Comparison of ENCODE assay signal across 11 cellular contexts in the genomic region with DNA sequence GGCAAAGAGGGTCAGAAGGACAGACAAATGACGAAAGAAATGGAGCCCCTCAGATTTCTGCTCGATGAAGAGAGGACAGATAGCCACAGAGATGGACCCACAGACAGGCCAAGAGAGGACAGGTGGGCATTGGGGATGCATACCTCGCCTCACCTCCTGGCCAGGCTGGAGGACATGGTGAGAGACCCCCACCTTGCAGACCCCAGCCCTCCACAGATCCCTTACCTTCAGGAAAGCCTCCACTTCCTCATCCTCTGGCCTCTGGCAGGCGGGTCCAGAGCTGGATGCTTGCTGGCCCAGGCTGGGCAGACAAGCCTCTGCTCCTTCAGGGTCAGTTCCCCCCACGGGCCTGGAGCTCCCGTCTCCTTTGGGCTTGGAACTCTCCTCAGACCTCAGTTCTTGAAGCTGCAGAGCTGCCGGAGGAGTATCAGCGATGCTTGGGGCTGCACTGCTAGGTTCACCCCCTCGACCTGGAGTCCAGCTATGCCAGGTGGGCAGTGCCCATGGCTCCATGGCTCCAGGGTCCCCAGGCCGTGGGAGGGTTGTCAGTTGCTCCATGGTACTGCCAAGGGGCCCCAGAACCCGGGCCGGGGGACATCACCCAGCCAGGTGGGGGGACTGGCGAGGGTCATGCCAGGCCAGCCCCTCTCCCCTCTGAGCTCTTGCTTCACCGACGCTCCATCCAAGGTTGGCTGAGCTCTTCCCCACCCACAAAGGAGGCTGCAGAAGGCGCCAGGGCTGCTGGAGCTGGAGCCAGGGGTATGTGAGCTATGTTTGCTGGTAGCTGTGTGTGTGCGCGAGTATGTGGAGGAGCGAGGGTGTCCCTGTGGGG. TPM values are rescaled to one million over a fixed set of nuclear protein-coding genes. Genes with fewer than 3 reads are reported as not detected.
DNase-seq lines count a peak whose midpoint lies in the region; ATAC-seq and TF ChIP-seq lines count a peak whose summit lies in the region.
"Had no signal": no experiment of that assay in that cellular context is flagged by ENCODE, and none has a peak within 500 bp of the region (broad histone marks: within the 10 kb centered on the region; RNA-seq: fewer than 3 reads in every experiment).

No MANE protein-coding gene starts in this region.

- H3K4me3 Mint-ChIP-seq in activated CD4-positive, alpha-beta memory T cell treated with anti-CD3 and anti-CD28 coated beads for 36 hours = peak overlapping the region; percentile 92

- ATAC-seq in GM18868 (IDR thresholded peaks at IDR 0.05; ENCODE audit: unreplicated experiment) (peak; percentile 14), GM21576 (IDR thresholded peaks at IDR 0.05; ENCODE audit: unreplicated experiment) (no peak)

- H3K9me3 ChIP-seq in mononuclear cell (ENCODE audit: low read depth, low read length) = no peaks in the 10 kb centered on the region
- H3K9me3 ChIP-seq: MG63 had no signal

- peak overlapping the region; percentile 98 for H3K27ac Mint-ChIP-seq in activated CD4-positive, alpha-beta memory T cell treated with anti-CD3 and anti-CD28 coated beads for 36 hours

- TF ChIP-seq CTCF in GM10248 (IDR thresholded peaks at IDR 0.05; ENCODE audit: control extremely low read depth, extremely low read depth, low read depth, missing control alignments) = no peak

- H3K9me3 Mint-ChIP-seq in activated CD4-positive, alpha-beta memory T cell treated with anti-CD3 and anti-CD28 coated beads for 36 hours = peaks cover 6% of the 10 kb centered on the region

- DNase-seq in CD1c-positive myeloid dendritic cell (ENCODE audit: extremely low spot score) (peak; percentile 46), NCI-H1694 (lab: John Stamatoyannopoulos, UW) (no peak), NCI-H187 (lab: John Stamatoyannopoulos, UW) (no peak), GM10248 (ENCODE audit: extremely low spot score) (no peak)
- no peak for DNase-seq in activated CD4-positive, alpha-beta memory T cell treated with anti-CD3 and anti-CD28 coated beads for 36 hours
- DNase-seq: DMS153, MG63 had no signal

- intact Hi-C loops in activated CD4-positive, alpha-beta memory T cell treated with anti-CD3 and anti-CD28 coated beads for 36 hours (cut with micrococcal nuclease) = no loop called here

- POLR2A ChIA-PET in activated CD4-positive, alpha-beta memory T cell treated with anti-CD3 and anti-CD28 coated beads for 36 hours (lab: Charles Lee) = interaction anchor here (0.5 to 18.5 kb wide), 14 partner anchors 9 to 1049 kb away, joined by 3 to 1114 read pairs (median 4); partner anchors contain the start of genes MTMR4, RNF43, SRSF1 and SUPT4H1
- POLR2A ChIA-PET in GM10248 (lab: Yijun Ruan, JAX) = interaction anchor here (0.9 to 4.1 kb wide), 5 partner anchors 10 to 192 kb away, joined by 3 to 39 read pairs (median 4); no protein-coding TSS in a partner anchor

- CTCF ChIA-PET in activated CD4-positive, alpha-beta memory T cell treated with anti-CD3 and anti-CD28 coated beads for 36 hours (lab: Charles Lee) = interaction anchor here (0.7 to 4.0 kb wide), 10 partner anchors 10 to 160 kb away, joined by 3 to 52 read pairs (median 7); partner anchors contain the start of genes HSF5, RNF43 and SUPT4H1
- CTCF ChIA-PET in GM10248 (lab: Yijun Ruan, JAX) = interaction anchor here (0.7 to 3.9 kb wide), 7 partner anchors 10 to 78 kb away, joined by 3 to 42 read pairs (median 4); no protein-coding TSS in a partner anchor

- peaks cover 44% of the 10 kb centered on the region for H3K4me1 Mint-ChIP-seq in activated CD4-positive, alpha-beta memory T cell treated with anti-CD3 and anti-CD28 coated beads for 36 hours (ENCODE audit: low read depth)

- peak overlapping the region; percentile 99 for H3K4me3 ChIP-seq in mononuclear cell (ENCODE audit: low read length)
- H3K4me3 ChIP-seq: MG63 had no signal

- H3K36me3 Mint-ChIP-seq in activated CD4-positive, alpha-beta memory T cell treated with anti-CD3 and anti-CD28 coated beads for 36 hours = peaks cover 46% of the 10 kb centered on the region

- H3K27me3 Mint-ChIP-seq in activated CD4-positive, alpha-beta memory T cell treated with anti-CD3 and anti-CD28 coated beads for 36 hours = peaks cover 25% of the 10 kb centered on the region

- peaks cover 3% of the 10 kb centered on the region for H3K27me3 ChIP-seq in mononuclear cell (ENCODE audit: insufficient read depth, low read length)
- H3K27me3 ChIP-seq: MG63 had no signal

- H3K4me1 ChIP-seq in mononuclear cell (ENCODE audit: insufficient read depth, low read length) = peaks cover 62% of the 10 kb centered on the region

RNA-seq across cellular contexts. Expression of gene TSPOAP1, which starts 1.0 kb away (rescaled TPM):
- total RNA-seq in activated CD4-positive, alpha-beta memory T cell treated with anti-CD3 and anti-CD28 coated beads for 36 hours = 10 to 100 TPM; 21.6 to 22.7 TPM
- total RNA-seq in mononuclear cell = 22.4 TPM

RNA-seq across cellular contexts. Expression of gene SUPT4H1, which starts 24.4 kb away (rescaled TPM):
- 100 to 1,000 TPM; 113 to 114 TPM for total RNA-seq in activated CD4-positive, alpha-beta memory T cell treated with anti-CD3 and anti-CD28 coated beads for 36 hours
- total RNA-seq in mononuclear cell = 65.3 TPM

RNA-seq across cellular contexts. Expression of gene MPO, which starts 46.8 kb away (rescaled TPM):
- total RNA-seq in activated CD4-positive, alpha-beta memory T cell treated with anti-CD3 and anti-CD28 coated beads for 36 hours = under 1 TPM; 0.17 to 0.22 TPM
- total RNA-seq in mononuclear cell = 0.42 TPM
- total RNA-seq: epithelial cell of proximal tubule had no signal
